In the genomic region with DNA sequence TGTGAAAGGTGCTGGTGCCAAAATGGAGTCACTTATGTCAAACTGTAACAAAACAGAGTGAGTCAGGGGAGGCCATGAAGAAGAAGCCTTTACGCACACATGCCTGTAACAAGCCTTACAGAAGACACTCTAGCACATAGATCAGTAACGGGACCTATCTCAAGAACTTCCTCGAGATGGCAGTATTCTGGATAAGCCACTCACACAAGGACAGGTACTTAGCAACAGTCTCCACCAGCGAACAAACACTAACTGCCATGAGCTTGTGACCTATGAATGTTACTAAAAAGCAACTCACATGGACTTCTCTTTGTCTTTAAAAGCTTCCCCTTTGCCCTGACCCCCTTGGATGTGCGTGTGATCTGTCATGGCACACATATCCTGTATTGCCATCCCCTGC, we compare ENCODE assay signal across 8 cellular contexts.
DNase-seq lines count a peak whose midpoint lies in the region; ATAC-seq and TF ChIP-seq lines count a peak whose summit lies in the region.

No MANE protein-coding gene starts in this region.

- H3K27ac Mint-ChIP-seq in activated T-cell treated with anti-CD3 and anti-CD28 coated beads, Interleukin-2, amount 50 U/mL, for 24 hours, result no peak overlapping the region

- H3K9me3 ChIP-seq in PC-9 (ENCODE audit: insufficient read depth, low read depth), result no peaks in the 10 kb centered on the region; the same call in 1 of the 2 replicates

- CTCF ChIA-PET in PC-9 (lab: Charles Lee), result interaction anchor here (0.6 to 1.3 kb wide), 5 partner anchors 49 to 618 kb away, joined by 3 to 8 read pairs (median 3); no protein-coding TSS in a partner anchor

- no peaks in the 10 kb centered on the region for H3K27me3 ChIP-seq in PC-9 (ENCODE audit: insufficient read depth, low read depth)

- no peaks in the 10 kb centered on the region for H3K36me3 ChIP-seq in PC-9 (ENCODE audit: low read depth)

- no peaks in the 10 kb centered on the region; the same call in 1 of the 2 replicates for H3K4me1 ChIP-seq in PC-9 (replicated peaks; ENCODE audit: insufficient read depth)

- no peaks in the 10 kb centered on the region for H4K20me1 ChIP-seq in PC-9 (ENCODE audit: insufficient read depth)

- peak; percentile 43 for DNase-seq in Daoy (ENCODE audit: low read depth)
- DNase-seq in PC-9, result peak; percentile 5 to 56
- DNase-seq in iPS DF 19.7 (ENCODE audit: low read depth, low spot score), result peak; percentile 3
- no peak for DNase-seq in NK-92 treated with Interleukin-12 subunit alpha and Interleukin-12 subunit beta, amount 100 ng/mL, for 24 hours (lab: John Stamatoyannopoulos, UW)
- DNase-seq in activated CD4-positive, alpha-beta T cell treated with anti-CD3 and anti-CD28 coated beads, Interleukin-2, amount 50 U/mL, for 48 hours, result no peak
- no peak for DNase-seq in ecto neural progenitor cell (ENCODE audit: low spot score)
- no peak for DNase-seq in activated T-cell treated with anti-CD3 and anti-CD28 coated beads, Interleukin-2, amount 50 U/mL, for 24 hours

- peak; percentile 58 for TF ChIP-seq CTCF in PC-9 (conservative IDR thresholded peaks at IDR 0.05)

- no peak overlapping the region for H3K4me3 ChIP-seq in PC-9

- BruUV-seq in PC-9 (replicated peaks; lab: Mats Ljungman, UMichigan), result no TSS peak

- H3K79me2 ChIP-seq in PC-9 (ENCODE audit: low read depth), result no peaks in the 10 kb centered on the region

- no peak overlapping the region for H3K4me3 Mint-ChIP-seq in activated T-cell treated with anti-CD3 and anti-CD28 coated beads, Interleukin-2, amount 50 U/mL, for 24 hours

- H3K36me3 Mint-ChIP-seq in activated T-cell treated with anti-CD3 and anti-CD28 coated beads, Interleukin-2, amount 50 U/mL, for 24 hours (ENCODE audit: low read depth), result no peaks in the 10 kb centered on the region

- H2AFZ ChIP-seq in PC-9, result no peak overlapping the region

- H3K4me1 Mint-ChIP-seq in activated T-cell treated with anti-CD3 and anti-CD28 coated beads, Interleukin-2, amount 50 U/mL, for 24 hours (ENCODE audit: low read depth), result no peaks in the 10 kb centered on the region

- peaks cover 3% of the 10 kb centered on the region; the same call in 1 of the 2 replicates for H3F3A ChIP-seq in PC-9 (ENCODE audit: insufficient read depth, low read depth)

- H3K27me3 Mint-ChIP-seq in activated T-cell treated with anti-CD3 and anti-CD28 coated beads, Interleukin-2, amount 50 U/mL, for 24 hours, result no peaks in the 10 kb centered on the region

- H3K9me3 Mint-ChIP-seq in activated T-cell treated with anti-CD3 and anti-CD28 coated beads, Interleukin-2, amount 50 U/mL, for 24 hours, result peaks cover 4% of the 10 kb centered on the region

- POLR2A ChIA-PET in PC-9 (lab: Charles Lee; ENCODE audit: unreplicated experiment), result no interaction called here

- H3K27ac ChIP-seq in PC-9, result no peak overlapping the region

- peak; percentile 86 for ATAC-seq in HG02938 (IDR thresholded peaks at IDR 0.05; ENCODE audit: unreplicated experiment)

- H3K4me2 ChIP-seq in PC-9, result no peak overlapping the region

- H3K9me2 ChIP-seq in PC-9 (ENCODE audit: insufficient read depth), result no peaks in the 10 kb centered on the region; the same call in 1 of the 2 replicates

- intact Hi-C loops in PC-9 (cut with micrococcal nuclease; ENCODE audit: unreplicated experiment), result no loop called here

Comparison
In these comparisons a context has a peak if more than half of its experiments do, and no peak if none do; other contexts are left out.
1. DNase-seq: peak in Daoy (single experiment), PC-9 (2 of 2) and iPS DF 19.7 (single experiment); none in NK-92 treated with Interleukin-12 subunit alpha and Interleukin-12 subunit beta, amount 100 ng/mL, for 24 hours (single experiment), activated CD4-positive, alpha-beta T cell treated with anti-CD3 and anti-CD28 coated beads, Interleukin-2, amount 50 U/mL, for 48 hours (0 of 2), ecto neural progenitor cell (single experiment) and activated T-cell treated with anti-CD3 and anti-CD28 coated beads, Interleukin-2, amount 50 U/mL, for 24 hours (single experiment).